ENCODE assay signal across 1 cellular context in the genomic region with DNA sequence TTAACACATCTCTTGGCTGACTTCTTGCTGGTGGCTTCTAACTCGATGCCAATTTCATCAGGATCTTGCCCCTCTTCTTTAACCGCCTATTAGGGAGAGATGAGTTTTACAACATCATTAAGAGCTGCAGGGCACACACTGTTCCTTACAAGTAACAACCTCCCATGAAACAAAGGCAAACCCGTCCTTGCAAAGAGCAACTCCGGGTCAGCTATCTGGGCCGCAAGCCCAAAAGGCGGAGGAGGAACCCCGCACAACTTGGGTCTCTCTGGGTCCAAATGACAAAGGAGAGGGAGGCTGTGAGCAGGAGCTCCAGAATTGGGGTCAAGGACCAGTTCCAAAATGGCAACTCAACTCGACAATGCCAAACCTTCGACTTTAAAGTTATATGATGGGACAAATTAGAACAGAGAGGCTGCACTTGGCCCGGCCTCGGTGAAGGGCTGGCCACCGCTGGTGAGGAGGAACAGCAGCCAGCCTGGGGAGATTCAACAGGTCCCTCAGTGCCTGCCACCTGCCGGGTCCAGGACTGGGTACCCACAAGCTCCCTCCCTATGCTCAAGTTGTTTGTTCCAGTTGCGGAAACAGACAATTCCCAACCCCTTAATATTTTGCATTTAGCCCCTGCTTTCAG.
TF ChIP-seq lines count a peak whose summit lies in the region.

No MANE protein-coding gene starts in this region.

TF ChIP-seq in HCT116, 20 proteins besides CTCF, POLR2A, EP300 and RAD21:
- TF ChIP-seq, protein P1, sequence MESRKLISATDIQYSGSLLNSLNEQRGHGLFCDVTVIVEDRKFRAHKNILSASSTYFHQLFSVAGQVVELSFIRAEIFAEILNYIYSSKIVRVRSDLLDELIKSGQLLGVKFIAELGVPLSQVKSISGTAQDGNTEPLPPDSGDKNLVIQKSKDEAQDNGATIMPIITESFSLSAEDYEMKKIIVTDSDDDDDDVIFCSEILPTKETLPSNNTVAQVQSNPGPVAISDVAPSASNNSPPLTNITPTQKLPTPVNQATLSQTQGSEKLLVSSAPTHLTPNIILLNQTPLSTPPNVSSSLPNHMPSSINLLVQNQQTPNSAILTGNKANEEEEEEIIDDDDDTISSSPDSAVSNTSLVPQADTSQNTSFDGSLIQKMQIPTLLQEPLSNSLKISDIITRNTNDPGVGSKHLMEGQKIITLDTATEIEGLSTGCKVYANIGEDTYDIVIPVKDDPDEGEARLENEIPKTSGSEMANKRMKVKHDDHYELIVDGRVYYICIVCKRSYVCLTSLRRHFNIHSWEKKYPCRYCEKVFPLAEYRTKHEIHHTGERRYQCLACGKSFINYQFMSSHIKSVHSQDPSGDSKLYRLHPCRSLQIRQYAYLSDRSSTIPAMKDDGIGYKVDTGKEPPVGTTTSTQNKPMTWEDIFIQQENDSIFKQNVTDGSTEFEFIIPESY (IDR thresholded peaks at IDR 0.05; ENCODE audit: extremely low read depth, insufficient replicate concordance, low read length): no peak
- TF ChIP-seq SP1 (IDR thresholded peaks at IDR 0.05; ENCODE audit: low read depth): no peak
